ENCODE assay signal across 23 cellular contexts in genomic region chr2:23213196-23213595, GRCh38.
"Had no signal": no experiment of that assay in that cellular context is flagged by ENCODE, and none has a peak within 500 bp of the region (broad histone marks: within the 10 kb centered on the region; RNA-seq: fewer than 3 reads in every experiment).

No MANE protein-coding gene starts in this region.

- ATAC-seq: K562 had no signal

- H3K27ac ChIP-seq: KMS-11, SJSA1, SK-N-MC had no signal

- DNase-seq: Kasumi-1, MM.1S, NCI-H1092 treated with DMSO at 0.1 percent for 48 hours, NCI-H1436, NCI-H187, NCI-H2029, NCI-H2081 treated with DMSO at 0.1 percent for 48 hours, NCI-H2171, NCI-H226, NCI-H446, NCI-H510A, NCI-H524 treated with DMSO at 0.1 percent for 48 hours, NCI-H69, NCI-H774, Right ventricle myocardium superior, RPMI8226, SIG-M5 had no signal

- H3K9me3 ChIP-seq: SJSA1 had no signal

- H3K4me2 ChIP-seq: KMS-11 had no signal

- H3K4me3 ChIP-seq: K562, SJSA1, SK-N-MC had no signal

- H3K36me3 ChIP-seq: SJSA1 had no signal

- H3K27me3 ChIP-seq: SJSA1 had no signal

- H3K36me3 Mint-ChIP-seq: IgD-negative memory B cell had no signal

- FAIRE-seq: K562, RCC 7860 had no signal

- H3K9ac ChIP-seq: KMS-11 had no signal

- H3K4me1 ChIP-seq: SJSA1 had no signal

- H3K27ac Mint-ChIP-seq: IgD-negative memory B cell had no signal
